Comparison of ENCODE assay signal across 20 cellular contexts in the genomic region with DNA sequence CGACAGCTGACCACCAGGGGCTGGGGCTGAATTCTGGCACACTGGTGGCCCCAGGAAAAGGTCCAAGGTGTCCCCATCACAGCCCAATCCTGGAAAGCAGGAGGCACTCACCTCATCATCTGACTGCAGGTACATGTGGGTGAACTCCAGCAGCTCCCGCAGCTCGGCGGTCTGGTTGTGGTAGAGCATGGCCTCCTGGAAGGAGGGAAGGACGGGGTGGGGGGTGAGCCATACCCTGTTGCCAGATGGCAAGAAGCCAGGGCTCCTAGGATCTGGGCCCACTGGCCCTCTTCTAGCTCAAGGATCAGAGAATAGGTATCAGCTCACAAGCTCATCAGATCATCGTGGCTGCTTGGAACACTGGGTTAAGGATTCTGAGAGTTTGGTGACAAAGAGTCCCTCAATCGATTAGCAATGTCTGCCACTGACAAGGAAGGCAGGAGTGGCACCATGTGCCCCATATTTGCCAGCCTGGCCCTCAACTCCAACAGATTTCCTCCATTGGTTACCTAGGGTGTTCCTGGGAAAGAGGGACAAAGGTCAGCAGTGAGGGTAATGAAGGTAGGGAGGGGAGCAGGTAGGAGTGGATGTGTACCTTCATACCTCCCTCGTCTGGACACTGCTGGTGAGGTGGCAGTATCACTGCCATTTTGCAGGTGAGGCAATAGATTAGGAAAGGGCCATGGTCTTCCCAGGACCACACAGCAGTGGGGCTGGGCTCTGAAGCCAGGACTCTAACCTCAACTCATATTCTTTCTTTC. TPM values are rescaled to one million over a fixed set of nuclear protein-coding genes. Genes with fewer than 3 reads are reported as not detected.
DNase-seq lines count a peak whose midpoint lies in the region; ATAC-seq, FAIRE-seq and TF ChIP-seq lines count a peak whose summit lies in the region.
"Had no signal": no experiment of that assay in that cellular context is flagged by ENCODE, and none has a peak within 500 bp of the region (broad histone marks: within the 10 kb centered on the region; RNA-seq: fewer than 3 reads in every experiment).

No MANE protein-coding gene starts in this region.

- DNase-seq in Right ventricle myocardium inferior (ENCODE audit: missing footprints) (peak; percentile 63), left ventricle myocardium inferior (no peak), small intestine (peak; percentile 99), iPS-NIHi7 (ENCODE audit: extremely low spot score) (no peak)
- DNase-seq in activated CD4-positive, alpha-beta T cell treated with anti-CD3 and anti-CD28 coated beads, Interleukin-2, amount 50 U/mL, for 1 hour: no peak
- DNase-seq: CD4-positive, alpha-beta memory T cell; DMS153; GDM1; H9; Karpas-422; NCI-H1436 treated with DMSO at 0.1 percent for 48 hours; NCI-H2029; NCI-H345; NCI-H524 treated with DMSO at 0.1 percent for 48 hours had no signal

- peaks cover 5% of the 10 kb centered on the region for H3K36me3 ChIP-seq in left ventricle myocardium inferior
- no peaks in the 10 kb centered on the region for H3K36me3 ChIP-seq in duodenal mucosa (ENCODE audit: control insufficient read depth in 1 of 2, insufficient read depth in 2 of 2, low read length in 2 of 2)
- H3K36me3 ChIP-seq in small intestine (ENCODE audit: control insufficient read depth in 2 of 2, insufficient read depth in 2 of 2, low read length in 2 of 2): no peaks in the 10 kb centered on the region

- no peak for FAIRE-seq in small intestine (lab: Jason Lieb, UNC)
- FAIRE-seq: A204.1 had no signal

- H3K9me3 ChIP-seq in left ventricle myocardium inferior (replicated peaks): no peaks in the 10 kb centered on the region
- no peaks in the 10 kb centered on the region for H3K9me3 ChIP-seq in duodenal mucosa (ENCODE audit: control insufficient read depth in 1 of 2, low read length in 2 of 2)
- H3K9me3 ChIP-seq in small intestine (ENCODE audit: control insufficient read depth, low read depth): no peaks in the 10 kb centered on the region
- H3K9me3 ChIP-seq: BLaER1 had no signal

- intact Hi-C loops in Right ventricle myocardium inferior (cut with DNase I) (no loop called here), left ventricle myocardium inferior (cut with micrococcal nuclease) (no loop called here)

- no peak for TF ChIP-seq CTCF in left ventricle myocardium inferior (IDR thresholded peaks at IDR 0.05; ENCODE audit: borderline replicate concordance)

- H3K4me1 ChIP-seq in left ventricle myocardium inferior (peaks cover 26% of the 10 kb centered on the region), duodenal mucosa (ENCODE audit: control insufficient read depth in 1 of 2, insufficient read depth in 2 of 2, low read length in 2 of 2) (peaks cover 31 to 32% of the 10 kb centered on the region in 2 donors), small intestine (ENCODE audit: control insufficient read depth in 2 of 2, insufficient read depth in 1 of 2, low read depth in 1 of 2, low read length in 1 of 2) (no peaks in the 10 kb centered on the region)

- WGBS in small intestine, 3 donors: 62 to 83% (median 68%) methylated on average over 8 of the region's 8 CpGs

- H3K4me3 ChIP-seq in left ventricle myocardium inferior (no peak overlapping the region), duodenal mucosa (ENCODE audit: low read depth in 1 of 2, low read length in 2 of 2) (no peak overlapping the region), small intestine (ENCODE audit: low read depth in 1 of 2, low read length in 2 of 2) (no peak overlapping the region)
- H3K4me3 ChIP-seq: BLaER1 had no signal

- H3K9ac ChIP-seq in duodenal mucosa (ENCODE audit: low read depth in 1 of 2, low read length in 2 of 2): no peak overlapping the region
- H3K9ac ChIP-seq: BLaER1 had no signal

- no peaks in the 10 kb centered on the region for H3K27me3 ChIP-seq in left ventricle myocardium inferior (ENCODE audit: low read depth)
- H3K27me3 ChIP-seq in duodenal mucosa (ENCODE audit: control insufficient read depth in 1 of 2, insufficient read depth in 2 of 2, low read length in 2 of 2): no peaks in the 10 kb centered on the region
- H3K27me3 ChIP-seq in small intestine (ENCODE audit: control insufficient read depth in 2 of 2, insufficient read depth in 2 of 2, low read length in 2 of 2): no peaks in the 10 kb centered on the region
- H3K27me3 ChIP-seq: BLaER1 had no signal

- ATAC-seq in Right ventricle myocardium inferior: no peak

- H3K27ac ChIP-seq in left ventricle myocardium inferior (replicated peaks) (no peak overlapping the region), duodenal mucosa (ENCODE audit: low read depth, low read length) (peak overlapping the region; percentile 46), small intestine (ENCODE audit: low read depth in 1 of 2, low read length in 1 of 2) (peak overlapping the region; percentile 39 to 41)
- H3K27ac ChIP-seq: BLaER1 had no signal

RNA-seq across cellular contexts. Expression of a gene that starts 4.9 kb away (rescaled TPM):
- 7.8 TPM for total RNA-seq in Right ventricle myocardium inferior
- 6.0 TPM for total RNA-seq in left ventricle myocardium inferior
- 10 to 100 TPM in 1 of 3 donors, 1 to 10 TPM in 2; 6.5 to 12.7 (median 9.7) TPM for polyA plus RNA-seq in small intestine

RNA-seq across cellular contexts. Expression of a gene that starts 5.9 kb away (rescaled TPM):
- total RNA-seq in Right ventricle myocardium inferior (11.7 TPM), left ventricle myocardium inferior (10.4 TPM)
- polyA plus RNA-seq in small intestine: 10 to 100 TPM in 1 of 3 donors, 1 to 10 TPM in 1, under 1 TPM in 1; 0.67 to 13.9 (median 3.5) TPM
- total RNA-seq: CD4-positive, alpha-beta memory T cell had no signal
- polyA plus RNA-seq: CD4-positive, alpha-beta memory T cell had no signal

RNA-seq across cellular contexts. Expression of a gene that starts 20.4 kb away (rescaled TPM):
- total RNA-seq in Right ventricle myocardium inferior (192 TPM), left ventricle myocardium inferior (160 TPM)
- polyA plus RNA-seq in small intestine: 100 to 1,000 TPM; 122 to 316 (median 302) TPM

RNA-seq across cellular contexts. Expression of a gene that starts 29.2 kb away (rescaled TPM):
- 18.1 TPM for total RNA-seq in Right ventricle myocardium inferior
- 18.3 TPM for total RNA-seq in left ventricle myocardium inferior
- polyA plus RNA-seq in small intestine: 10 to 100 TPM; 10.5 to 36.0 (median 21.3) TPM

RNA-seq across cellular contexts. Expression of a gene that starts 30.8 kb away (rescaled TPM):
- total RNA-seq in Right ventricle myocardium inferior: not detected
- total RNA-seq in left ventricle myocardium inferior: not detected
- under 1 TPM in 1 of 3 donors, not detected in 2; 0.15 TPM for polyA plus RNA-seq in small intestine
- total RNA-seq: CD4-positive, alpha-beta memory T cell; HT-29; MCF 10A; SK-MEL-5 had no signal
- polyA plus RNA-seq: CD4-positive, alpha-beta memory T cell had no signal

Comparison
In these comparisons a context has a peak if more than half of its experiments do, and no peak if none do; other contexts are left out.
1. DNase-seq: peak in Right ventricle myocardium inferior (single experiment) and small intestine (single experiment); none in left ventricle myocardium inferior (single experiment), iPS-NIHi7 (single experiment) and activated CD4-positive, alpha-beta T cell treated with anti-CD3 and anti-CD28 coated beads, Interleukin-2, amount 50 U/mL, for 1 hour (single experiment).